ENCODE assay signal across 1 cellular context in genomic region chr2:23208339-23208738, GRCh38.
A peak's percentile ranks its signal among the peaks of the same experiment; 100 is the strongest.
TF ChIP-seq lines count a peak whose summit lies in the region.

No MANE protein-coding gene starts in this region.

TF ChIP-seq in liver, 16 proteins besides CTCF, POLR2A, EP300 and RAD21 (continued from another document):
- TF ChIP-seq, protein P1, sequence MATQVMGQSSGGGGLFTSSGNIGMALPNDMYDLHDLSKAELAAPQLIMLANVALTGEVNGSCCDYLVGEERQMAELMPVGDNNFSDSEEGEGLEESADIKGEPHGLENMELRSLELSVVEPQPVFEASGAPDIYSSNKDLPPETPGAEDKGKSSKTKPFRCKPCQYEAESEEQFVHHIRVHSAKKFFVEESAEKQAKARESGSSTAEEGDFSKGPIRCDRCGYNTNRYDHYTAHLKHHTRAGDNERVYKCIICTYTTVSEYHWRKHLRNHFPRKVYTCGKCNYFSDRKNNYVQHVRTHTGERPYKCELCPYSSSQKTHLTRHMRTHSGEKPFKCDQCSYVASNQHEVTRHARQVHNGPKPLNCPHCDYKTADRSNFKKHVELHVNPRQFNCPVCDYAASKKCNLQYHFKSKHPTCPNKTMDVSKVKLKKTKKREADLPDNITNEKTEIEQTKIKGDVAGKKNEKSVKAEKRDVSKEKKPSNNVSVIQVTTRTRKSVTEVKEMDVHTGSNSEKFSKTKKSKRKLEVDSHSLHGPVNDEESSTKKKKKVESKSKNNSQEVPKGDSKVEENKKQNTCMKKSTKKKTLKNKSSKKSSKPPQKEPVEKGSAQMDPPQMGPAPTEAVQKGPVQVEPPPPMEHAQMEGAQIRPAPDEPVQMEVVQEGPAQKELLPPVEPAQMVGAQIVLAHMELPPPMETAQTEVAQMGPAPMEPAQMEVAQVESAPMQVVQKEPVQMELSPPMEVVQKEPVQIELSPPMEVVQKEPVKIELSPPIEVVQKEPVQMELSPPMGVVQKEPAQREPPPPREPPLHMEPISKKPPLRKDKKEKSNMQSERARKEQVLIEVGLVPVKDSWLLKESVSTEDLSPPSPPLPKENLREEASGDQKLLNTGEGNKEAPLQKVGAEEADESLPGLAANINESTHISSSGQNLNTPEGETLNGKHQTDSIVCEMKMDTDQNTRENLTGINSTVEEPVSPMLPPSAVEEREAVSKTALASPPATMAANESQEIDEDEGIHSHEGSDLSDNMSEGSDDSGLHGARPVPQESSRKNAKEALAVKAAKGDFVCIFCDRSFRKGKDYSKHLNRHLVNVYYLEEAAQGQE (IDR thresholded peaks at IDR 0.05): peak; percentile 21
- no peak for TF ChIP-seq TAF1 (conservative IDR thresholded peaks at IDR 0.05)
- peak; percentile 73 for TF ChIP-seq SP1 (IDR thresholded peaks at IDR 0.05)
- TF ChIP-seq FOXA2 (IDR thresholded peaks at IDR 0.05): peak; percentile 58
- TF ChIP-seq JUND (IDR thresholded peaks at IDR 0.05): peak in 1 of 2 donors; percentile 41
- peak in 1 of 2 donors; percentile 49 for TF ChIP-seq RXRA (IDR thresholded peaks at IDR 0.05)
- no peak for TF ChIP-seq ATF3 (IDR thresholded peaks at IDR 0.05)
- peak; percentile 42 for TF ChIP-seq YY1 (IDR thresholded peaks at IDR 0.05)
- TF ChIP-seq HNF4A (conservative IDR thresholded peaks at IDR 0.05): peak; percentile 32 to 64
- no peak for TF ChIP-seq NR2F2 (IDR thresholded peaks at IDR 0.05)
- peak; percentile 17 for TF ChIP-seq HNF4G (IDR thresholded peaks at IDR 0.05)
